Comparison of ENCODE assay signal across 24 cellular contexts in genomic region chr14:44763356-44763755, GRCh38.
DNase-seq lines count a peak whose midpoint lies in the region; ATAC-seq, FAIRE-seq and TF ChIP-seq lines count a peak whose summit lies in the region.
"Had no signal": no experiment of that assay in that cellular context is flagged by ENCODE, and none has a peak within 500 bp of the region (broad histone marks: within the 10 kb centered on the region; RNA-seq: fewer than 3 reads in every experiment).

No MANE protein-coding gene starts in this region.

- H2AK5ac ChIP-seq in IMR-90 (ENCODE audit: low read depth, low read length): no peak overlapping the region
- H2AK5ac ChIP-seq in mesenchymal stem cell (ENCODE audit: low read length, severe bottlenecking): no peak overlapping the region

- H3K4me3 ChIP-seq in IMR-90 (ENCODE audit: insufficient read depth, low read depth, low read length) (no peak overlapping the region), astrocyte (ENCODE audit: insufficient read depth, low read depth, low read length) (no peak overlapping the region), mesenchymal stem cell (ENCODE audit: insufficient read depth in 1 of 2, low read depth in 1 of 2, low read length in 2 of 2) (no peak overlapping the region)
- H3K4me3 ChIP-seq: A549; BLaER1 treated with 17β-estradiol and CSF1 and Interleukin-3, amounts not matched to agents 10 nM and 100 nM had no signal

- no peak overlapping the region for H2BK5ac ChIP-seq in IMR-90 (ENCODE audit: low read depth, low read length, poor library complexity, severe bottlenecking)
- no peak overlapping the region for H2BK5ac ChIP-seq in mesenchymal stem cell (ENCODE audit: low read depth, low read length, poor library complexity, severe bottlenecking)

- dilution Hi-C loops in IMR-90 (cut with HindIII; ENCODE audit: low sequenced_read_pairs, unreplicated experiment): no loop called here

- H3K9me1 ChIP-seq in IMR-90 (ENCODE audit: insufficient read depth, low read length): no peaks in the 10 kb centered on the region

- no peak overlapping the region for H3K27ac Mint-ChIP-seq in astrocyte (ENCODE audit: unreplicated experiment)
- H3K27ac Mint-ChIP-seq: CD14-positive monocyte; CD4-positive, alpha-beta T cell; CD8-positive, alpha-beta memory T cell; H9 had no signal

- TF ChIP-seq RAD21 in IMR-90 (IDR thresholded peaks at IDR 0.05; ENCODE audit: low read length): no peak

- H2AK9ac ChIP-seq in IMR-90 (replicated peaks; ENCODE audit: low read depth, low read length, poor library complexity): no peak overlapping the region

- POLR2A ChIA-PET in IMR-90 (lab: Charles Lee; ENCODE audit: unreplicated experiment): no interaction called here

- no peaks in the 10 kb centered on the region for H3K36me3 Mint-ChIP-seq in astrocyte (ENCODE audit: low read depth, unreplicated experiment)
- H3K36me3 Mint-ChIP-seq: CD14-positive monocyte; CD8-positive, alpha-beta memory T cell had no signal

- intact Hi-C loops in IMR-90 (cut with micrococcal nuclease): no loop called here

- H3K9ac ChIP-seq in IMR-90 (ENCODE audit: low read depth, low read length): no peak overlapping the region
- H3K9ac ChIP-seq in astrocyte (ENCODE audit: low read length): no peak overlapping the region
- no peak overlapping the region for H3K9ac ChIP-seq in mesenchymal stem cell (ENCODE audit: low read length)
- H3K9ac ChIP-seq: BLaER1 treated with 17β-estradiol and CSF1 and Interleukin-3, amounts not matched to agents 10 nM and 100 nM had no signal

- no peaks in the 10 kb centered on the region for H3K79me2 ChIP-seq in astrocyte (ENCODE audit: insufficient read depth, low read length)

- H3K14ac ChIP-seq in IMR-90 (replicated peaks; ENCODE audit: low read depth, low read length): no peak overlapping the region
- H3K14ac ChIP-seq in mesenchymal stem cell (ENCODE audit: low read length in 2 of 2): no peak overlapping the region

- no peak overlapping the region for H3K56ac ChIP-seq in IMR-90 (ENCODE audit: extremely low read depth, insufficient read depth, low read length)

- no peaks in the 10 kb centered on the region for H4K20me1 ChIP-seq in IMR-90 (ENCODE audit: insufficient read depth, low read length)
- H4K20me1 ChIP-seq in astrocyte (ENCODE audit: insufficient read depth, low read length): no peaks in the 10 kb centered on the region
- H4K20me1 ChIP-seq: BLaER1 treated with 17β-estradiol and CSF1 and Interleukin-3, amounts not matched to agents 10 nM and 100 nM had no signal

- H3K4me1 Mint-ChIP-seq in astrocyte (ENCODE audit: low read depth, unreplicated experiment): peaks cover 17% of the 10 kb centered on the region
- H3K4me1 Mint-ChIP-seq: CD14-positive monocyte; CD8-positive, alpha-beta memory T cell had no signal

- CTCF ChIA-PET in IMR-90 (lab: Yijun Ruan, JAX): no interaction called here

- in situ Hi-C loops in IMR-90 (cut with MboI; ENCODE audit: low sequenced_read_pairs): no loop called here

- H3K18ac ChIP-seq in IMR-90 (ENCODE audit: low read depth, low read length): no peak overlapping the region
- no peak overlapping the region for H3K18ac ChIP-seq in mesenchymal stem cell (ENCODE audit: low read depth in 1 of 2, low read length in 2 of 2)

- DNase-seq in IMR-90: peak; percentile 41
- peak; percentile 15 for DNase-seq in astrocyte (ENCODE audit: low read depth)
- DNase-seq in mesenchymal stem cell: peak; percentile 12
- DNase-seq in GOT3 (lab: John Stamatoyannopoulos, UW): no peak
- DNase-seq in NCI-H82 (lab: John Stamatoyannopoulos, UW): no peak
- DNase-seq: 8988T; ACHN; AML-193; BE2C; CD4-positive, alpha-beta T cell; CD8-positive, alpha-beta memory T cell; DMS 273 treated with DMSO at 0.1 percent for 48 hours; DMS53; DMS79 treated with DMSO at 0.1 percent for 48 hours; GF-D8; H9 had no signal

- H4K8ac ChIP-seq in IMR-90 (ENCODE audit: low read depth in 2 of 2, low read length in 2 of 2): no peak overlapping the region
- no peak overlapping the region for H4K8ac ChIP-seq in mesenchymal stem cell (ENCODE audit: low read length)

- WGBS in IMR-90 (ENCODE audit: extremely low coverage in 2 of 2, insufficient read length in 1 of 2), 2 experiments: no CpG with 5 or more reads among the region's 1 CpG
- WGBS in mesenchymal stem cell: no CpG with 5 or more reads among the region's 1 CpG

- no peaks in the 10 kb centered on the region for H3K27me3 Mint-ChIP-seq in astrocyte (ENCODE audit: low read depth, unreplicated experiment)
- H3K27me3 Mint-ChIP-seq: CD4-positive, alpha-beta T cell had no signal

- H3K4me2 ChIP-seq in IMR-90 (ENCODE audit: low read depth, low read length) (no peak overlapping the region), astrocyte (ENCODE audit: low read length) (no peak overlapping the region), mesenchymal stem cell (ENCODE audit: low read length, poor library complexity, severe bottlenecking) (no peak overlapping the region)
- H3K4me2 ChIP-seq: A549; BLaER1 treated with 17β-estradiol and CSF1 and Interleukin-3, amounts not matched to agents 10 nM and 100 nM had no signal

- BruUV-seq in IMR-90 (replicated peaks; lab: Mats Ljungman, UMichigan): no TSS peak

- TF ChIP-seq POLR2A in IMR-90 (IDR thresholded peaks at IDR 0.05; ENCODE audit: low read depth, low read length): no peak

- H3K4ac ChIP-seq in IMR-90 (ENCODE audit: low read depth, low read length): no peak overlapping the region
- no peak overlapping the region for H3K4ac ChIP-seq in mesenchymal stem cell (ENCODE audit: low read depth in 1 of 2, low read length in 2 of 2)

- no peaks in the 10 kb centered on the region for H3K36me3 ChIP-seq in IMR-90 (ENCODE audit: control insufficient read depth, insufficient read depth, low read length)
- H3K36me3 ChIP-seq in astrocyte (ENCODE audit: insufficient read depth, low read length): no peaks in the 10 kb centered on the region
- no peaks in the 10 kb centered on the region for H3K36me3 ChIP-seq in mesenchymal stem cell (ENCODE audit: control insufficient read depth in 1 of 2, insufficient read depth in 2 of 2, low read depth in 1 of 2, low read length in 2 of 2)
- H3K36me3 ChIP-seq: BE2C; BLaER1 treated with 17β-estradiol and CSF1 and Interleukin-3, amounts not matched to agents 10 nM and 100 nM had no signal

- H2BK120ac ChIP-seq in IMR-90 (ENCODE audit: low read depth, low read length): no peak overlapping the region
- no peak overlapping the region for H2BK120ac ChIP-seq in mesenchymal stem cell (ENCODE audit: low read depth, low read length)

- H2BK12ac ChIP-seq in mesenchymal stem cell (ENCODE audit: low read length in 2 of 2): no peak overlapping the region

- H2AFZ ChIP-seq in IMR-90 (replicated peaks; ENCODE audit: low read length, poor library complexity): no peak overlapping the region
- no peak overlapping the region for H2AFZ ChIP-seq in astrocyte (ENCODE audit: low read depth, low read length)
- H2AFZ ChIP-seq in mesenchymal stem cell (ENCODE audit: low read depth, low read length): no peak overlapping the region

- H3K27ac ChIP-seq in IMR-90 (ENCODE audit: insufficient read depth, low read length) (no peak overlapping the region), astrocyte (ENCODE audit: low read depth, low read length) (no peak overlapping the region), mesenchymal stem cell (ENCODE audit: low read length, poor library complexity, severe bottlenecking) (no peak overlapping the region)
- H3K27ac ChIP-seq: A549; BLaER1 treated with 17β-estradiol and CSF1 and Interleukin-3, amounts not matched to agents 10 nM and 100 nM had no signal

- H3K79me1 ChIP-seq in IMR-90 (ENCODE audit: low read depth in 1 of 2, low read length in 2 of 2): no peaks in the 10 kb centered on the region
- H3K79me1 ChIP-seq in mesenchymal stem cell (replicated peaks; ENCODE audit: low read length, poor library complexity, severe bottlenecking): no peaks in the 10 kb centered on the region

- ATAC-seq in IMR-90 (ENCODE audit: low read depth) (no peak; the same call in 1 of the 2 replicates), GM21390 (IDR thresholded peaks at IDR 0.05; ENCODE audit: unreplicated experiment) (no peak)
- ATAC-seq: A549, HCT116 had no signal

- no peaks in the 10 kb centered on the region for H3K9me3 ChIP-seq in IMR-90 (ENCODE audit: control insufficient read depth, insufficient read depth, low read length)
- no peaks in the 10 kb centered on the region for H3K9me3 ChIP-seq in astrocyte (ENCODE audit: insufficient read depth, low read depth, low read length)
- H3K9me3 ChIP-seq in mesenchymal stem cell (ENCODE audit: control insufficient read depth, low read length): no peaks in the 10 kb centered on the region
- H3K9me3 ChIP-seq: A549; BE2C; BLaER1 treated with 17β-estradiol and CSF1 and Interleukin-3, amounts not matched to agents 10 nM and 100 nM had no signal

- H4K5ac ChIP-seq in IMR-90 (ENCODE audit: low read depth, low read length): no peak overlapping the region

- H4K91ac ChIP-seq in IMR-90 (ENCODE audit: insufficient read depth, low read depth, low read length) (no peak overlapping the region), mesenchymal stem cell (ENCODE audit: low read length) (no peak overlapping the region)

- TF ChIP-seq CTCF in IMR-90 (conservative IDR thresholded peaks at IDR 0.05; ENCODE audit: low read depth, low read length) (no peak), astrocyte (IDR thresholded peaks at IDR 0.05; ENCODE audit: insufficient read depth, low read depth, low read length) (no peak)

- H3K23ac ChIP-seq in IMR-90 (ENCODE audit: low read depth, low read length) (no peak overlapping the region), mesenchymal stem cell (ENCODE audit: low read length in 2 of 2) (no peak overlapping the region)

- H3K9me3 Mint-ChIP-seq in astrocyte (ENCODE audit: unreplicated experiment): no peaks in the 10 kb centered on the region
- H3K9me3 Mint-ChIP-seq: CD4-positive, alpha-beta T cell; CD8-positive, alpha-beta memory T cell; H9 had no signal

- H2BK20ac ChIP-seq in IMR-90 (ENCODE audit: low read depth, low read length): no peak overlapping the region

- H2BK15ac ChIP-seq in IMR-90 (ENCODE audit: low read depth, low read length): no peak overlapping the region
- no peak overlapping the region for H2BK15ac ChIP-seq in mesenchymal stem cell (ENCODE audit: low read depth, poor library complexity, severe bottlenecking)

- H3K27me3 ChIP-seq in IMR-90 (ENCODE audit: control insufficient read depth, insufficient read depth, low read length) (no peaks in the 10 kb centered on the region), astrocyte (ENCODE audit: insufficient read depth, low read length) (no peaks in the 10 kb centered on the region), mesenchymal stem cell (ENCODE audit: control insufficient read depth in 1 of 2, insufficient read depth in 1 of 2, low read length in 2 of 2) (no peaks in the 10 kb centered on the region)
- H3K27me3 ChIP-seq: BE2C; BLaER1 treated with 17β-estradiol and CSF1 and Interleukin-3, amounts not matched to agents 10 nM and 100 nM had no signal

- H3K4me1 ChIP-seq in IMR-90 (ENCODE audit: control insufficient read depth, insufficient read depth, low read length) (no peaks in the 10 kb centered on the region), astrocyte (ENCODE audit: insufficient read depth, low read length) (no peaks in the 10 kb centered on the region), mesenchymal stem cell (ENCODE audit: control insufficient read depth, insufficient read depth, low read depth, low read length) (no peaks in the 10 kb centered on the region)
- H3K4me1 ChIP-seq: A549; BE2C; BLaER1 treated with 17β-estradiol and CSF1 and Interleukin-3, amounts not matched to agents 10 nM and 100 nM had no signal

- FAIRE-seq in astrocyte (lab: Jason Lieb, UNC): no peak
- FAIRE-seq: A549, GM12891, GM18507, H1 had no signal

- no peak overlapping the region for H3K4me3 Mint-ChIP-seq in astrocyte (ENCODE audit: unreplicated experiment)
- H3K4me3 Mint-ChIP-seq: CD14-positive monocyte; CD4-positive, alpha-beta T cell; CD8-positive, alpha-beta memory T cell; H9 had no signal

Comparison
In these comparisons a context has a peak if more than half of its experiments do, and no peak if none do; other contexts are left out.
1. DNase-seq: peak in IMR-90 (single experiment), astrocyte (single experiment) and mesenchymal stem cell (single experiment); none in GOT3 (single experiment) and NCI-H82 (single experiment).